13 cellular contexts compared by ENCODE assay signal in genomic region chr16:50735629-50736122, GRCh38. TPM values are rescaled to one million over a fixed set of nuclear protein-coding genes. Genes with fewer than 3 reads are reported as not detected.
DNase-seq lines count a peak whose midpoint lies in the region; ATAC-seq and TF ChIP-seq lines count a peak whose summit lies in the region.
"Had no signal": no experiment of that assay in that cellular context is flagged by ENCODE, and none has a peak within 500 bp of the region (broad histone marks: within the 10 kb centered on the region; RNA-seq: fewer than 3 reads in every experiment).

No MANE protein-coding gene starts in this region.

- H3K9me3 ChIP-seq in esophagus muscularis mucosa: no peaks in the 10 kb centered on the region

- WGBS in esophagus muscularis mucosa: 71% methylated on average over 7 of the region's 7 CpGs

- H3K4me1 ChIP-seq in esophagus muscularis mucosa: peaks cover 0 to 12% (median 6%) of the 10 kb centered on the region in 4 donors

- no peak overlapping the region for H3K4me3 ChIP-seq in esophagus muscularis mucosa

- no peaks in the 10 kb centered on the region for H3K27me3 ChIP-seq in esophagus muscularis mucosa

- in situ Hi-C loops in GM13977 (cut with MboI; ENCODE audit: low pct_unique_long_range_greater_than_20kb, low sequenced_read_pairs, unreplicated experiment): no loop called here

- ATAC-seq in GM19372 (IDR thresholded peaks at IDR 0.05; ENCODE audit: low read depth, unreplicated experiment): peak; percentile 65
- ATAC-seq in HG03175 (IDR thresholded peaks at IDR 0.05; ENCODE audit: unreplicated experiment): peak; percentile 45

- H3K27ac ChIP-seq in esophagus muscularis mucosa (replicated peaks in 1 of 4): no peak overlapping the region

- no peak for TF ChIP-seq CTCF in GM13977 (IDR thresholded peaks at IDR 0.05; ENCODE audit: extremely low read depth, insufficient read depth, missing control alignments)
- no peak for TF ChIP-seq CTCF in esophagus muscularis mucosa (IDR thresholded peaks at IDR 0.05)

- peak; percentile 58 for DNase-seq in GM13977 (ENCODE audit: low spot score)
- DNase-seq in esophagus muscularis mucosa (ENCODE audit: extremely low spot score): peak; percentile 34
- no peak for DNase-seq in NCI-H146 treated with DMSO at 0.1 percent for 48 hours (lab: John Stamatoyannopoulos, UW; ENCODE audit: unreplicated experiment)
- DNase-seq in UCSD-AML1 (lab: John Stamatoyannopoulos, UW; ENCODE audit: unreplicated experiment): no peak
- no peak for DNase-seq in 8988T
- DNase-seq: activated CD8-positive, alpha-beta memory T cell treated with anti-CD3 and anti-CD28 coated beads, Interleukin-2, amount 50 U/mL, for 48 hours; islet precursor cell; naive B cell; NCI-H1105; NCI-H446 treated with DMSO at 0.1 percent for 48 hours had no signal

- TF ChIP-seq EP300 in esophagus muscularis mucosa (IDR thresholded peaks at IDR 0.05): no peak

- H3K36me3 ChIP-seq in esophagus muscularis mucosa: no peaks in the 10 kb centered on the region

- no peak for TF ChIP-seq POLR2A in esophagus muscularis mucosa (IDR thresholded peaks at IDR 0.05; ENCODE audit: low read depth)

- intact Hi-C loops in esophagus muscularis mucosa (cut with DNase I): no loop called here

RNA-seq across cellular contexts. Expression of gene CYLD, which starts 6.2 kb away (rescaled TPM):
- total RNA-seq in esophagus muscularis mucosa: 10 to 100 TPM; 40.1 to 46.4 (median 40.8) TPM

RNA-seq across cellular contexts. Expression of gene NOD2, which starts 42.3 kb away (rescaled TPM):
- total RNA-seq in esophagus muscularis mucosa: 1 to 10 TPM; 1.2 to 6.0 (median 2.5) TPM
- total RNA-seq: astrocyte had no signal

RNA-seq across cellular contexts. Expression of gene SNX20, which starts 54.6 kb away (rescaled TPM):
- total RNA-seq in esophagus muscularis mucosa: 1 to 10 TPM in 3 of 4 donors, under 1 TPM in 1; 0.39 to 5.0 (median 1.8) TPM
- total RNA-seq: astrocyte had no signal

Comparison
In these comparisons a context has a peak if more than half of its experiments do, and no peak if none do; other contexts are left out.
1. DNase-seq: peak in GM13977 (single experiment) and esophagus muscularis mucosa (single experiment); none in NCI-H146 treated with DMSO at 0.1 percent for 48 hours (single experiment), UCSD-AML1 (single experiment) and 8988T (single experiment).